In the genomic region with DNA sequence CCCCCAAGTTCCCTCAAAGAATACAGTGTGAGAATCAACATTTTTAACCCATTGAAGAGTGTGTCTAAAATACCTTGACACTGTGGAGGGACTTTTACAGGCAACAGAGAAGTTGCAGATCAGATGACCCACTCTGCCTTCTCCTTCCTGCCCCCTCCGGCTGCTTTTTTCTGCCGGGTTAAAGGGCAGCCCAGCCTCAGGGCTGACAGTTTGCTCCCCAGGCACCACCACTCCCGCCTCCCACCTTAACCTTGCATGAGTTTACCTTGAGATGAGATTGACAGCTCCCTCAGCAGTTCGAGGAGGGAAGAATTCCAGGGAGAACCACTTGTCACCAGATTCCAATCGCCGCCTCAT, we compare ENCODE assay signal across 9 cellular contexts. TPM values are rescaled to one million over a fixed set of nuclear protein-coding genes. Genes with fewer than 3 reads are reported as not detected.
DNase-seq lines count a peak whose midpoint lies in the region; ATAC-seq and TF ChIP-seq lines count a peak whose summit lies in the region.
"Had no signal": no experiment of that assay in that cellular context is flagged by ENCODE, and none has a peak within 500 bp of the region (broad histone marks: within the 10 kb centered on the region; RNA-seq: fewer than 3 reads in every experiment).

No MANE protein-coding gene starts in this region.

- TF ChIP-seq POLR2A in uterus (IDR thresholded peaks at IDR 0.05) = no peak

- H3K36me3 ChIP-seq in mesodermal cell (ENCODE audit: control insufficient read depth, insufficient read depth, low read length) (peaks cover 35% of the 10 kb centered on the region), uterus (no peaks in the 10 kb centered on the region), A673 (ENCODE audit: insufficient read depth, low read length, poor library complexity, severe bottlenecking) (peaks cover 26% of the 10 kb centered on the region)

- no peaks in the 10 kb centered on the region for H3K9me3 Mint-ChIP-seq in dendritic cell treated with granulocyte-macrophage colony-stimulating factor and Interleukin-4, amounts not matched to agents 40 ng/mL and 50 ng/mL, for 4 days

- peak; percentile 63 for DNase-seq in Right ventricle myocardium superior
- DNase-seq in Right ventricle myocardium inferior (ENCODE audit: missing footprints) = no peak
- no peak for DNase-seq in uterus
- no peak for DNase-seq in A673 (ENCODE audit: low spot score)
- DNase-seq in NAMALWA (ENCODE audit: low spot score) = no peak
- DNase-seq in T-helper 9 cell = no peak

- H3K27ac ChIP-seq in mesodermal cell (ENCODE audit: low read depth, low read length, severe bottlenecking) (peak overlapping the region; percentile 29), uterus (peak overlapping the region; percentile 99), A673 (ENCODE audit: low read depth, low read length, poor library complexity, severe bottlenecking) (no peak overlapping the region)

- no peaks in the 10 kb centered on the region for H3K9me3 ChIP-seq in mesodermal cell (ENCODE audit: control insufficient read depth, low read length)
- no peaks in the 10 kb centered on the region for H3K9me3 ChIP-seq in uterus
- no peaks in the 10 kb centered on the region for H3K9me3 ChIP-seq in A673 (ENCODE audit: low read depth, low read length, poor library complexity, severe bottlenecking)

- H3K27me3 ChIP-seq in uterus (no peaks in the 10 kb centered on the region), A673 (replicated peaks; ENCODE audit: insufficient read depth, low read depth, low read length, poor library complexity) (no peaks in the 10 kb centered on the region)

- no peak for ATAC-seq in Right ventricle myocardium superior (ENCODE audit: poor library complexity)
- ATAC-seq in Right ventricle myocardium inferior = no peak

- intact Hi-C loops in Right ventricle myocardium superior (cut with DNase I) (no loop called here), Right ventricle myocardium inferior (cut with DNase I) (loop anchor here (2.0 kb wide), 1 partner anchor 66 kb away; the partner anchor contains the start of gene AGTRAP), uterus (cut with DNase I; ENCODE audit: low total_unique reads) (loop anchor here (10.0 kb wide), 1 partner anchor 68 kb away; the partner anchor contains the start of gene AGTRAP), A673 (cut with micrococcal nuclease; ENCODE audit: unreplicated experiment) (no loop called here)
- intact Hi-C loops in dendritic cell treated with granulocyte-macrophage colony-stimulating factor and Interleukin-4, amounts not matched to agents 40 ng/mL and 50 ng/mL, for 4 days (cut with micrococcal nuclease) = no loop called here

- CTCF ChIA-PET in A673 (lab: Charles Lee) = no interaction called here

- peaks cover 69% of the 10 kb centered on the region for H3K4me1 Mint-ChIP-seq in dendritic cell treated with granulocyte-macrophage colony-stimulating factor and Interleukin-4, amounts not matched to agents 40 ng/mL and 50 ng/mL, for 4 days (ENCODE audit: low read depth)

- H3K36me3 Mint-ChIP-seq in dendritic cell treated with granulocyte-macrophage colony-stimulating factor and Interleukin-4, amounts not matched to agents 40 ng/mL and 50 ng/mL, for 4 days (ENCODE audit: low read depth) = peaks cover 77% of the 10 kb centered on the region

- whole genome bisulfite sequencing in mesodermal cell (ENCODE audit: insufficient coverage in 2 of 2), 2 experiments = 10 to 29% methylated on average over 4 to 5 of the region's 6 CpGs

- peak overlapping the region; percentile 94 for H3K27ac Mint-ChIP-seq in dendritic cell treated with granulocyte-macrophage colony-stimulating factor and Interleukin-4, amounts not matched to agents 40 ng/mL and 50 ng/mL, for 4 days

- BruUV-seq in A673 (replicated peaks; lab: Mats Ljungman, UMichigan) = no TSS peak

- TF ChIP-seq CTCF in uterus (IDR thresholded peaks at IDR 0.05) (no peak), A673 (conservative IDR thresholded peaks at IDR 0.05; ENCODE audit: low read depth, low read length) (no peak)

- POLR2A ChIA-PET in A673 (lab: Charles Lee; ENCODE audit: low non-redundant PET) = no interaction called here

- H3K4me1 ChIP-seq in mesodermal cell (ENCODE audit: control insufficient read depth, insufficient read depth, low read length, poor library complexity, severe bottlenecking) (peaks cover 17% of the 10 kb centered on the region), uterus (peaks cover 0 to 23% of the 10 kb centered on the region in 2 donors), A673 (ENCODE audit: insufficient read depth, low read length, poor library complexity, severe bottlenecking) (peaks cover 33% of the 10 kb centered on the region)

- no peaks in the 10 kb centered on the region for H3K27me3 Mint-ChIP-seq in dendritic cell treated with granulocyte-macrophage colony-stimulating factor and Interleukin-4, amounts not matched to agents 40 ng/mL and 50 ng/mL, for 4 days

- peak overlapping the region; percentile 94 for H3K4me3 Mint-ChIP-seq in dendritic cell treated with granulocyte-macrophage colony-stimulating factor and Interleukin-4, amounts not matched to agents 40 ng/mL and 50 ng/mL, for 4 days

- H3K4me3 ChIP-seq in mesodermal cell (ENCODE audit: extremely low read depth, insufficient read depth, low read length, poor library complexity, severe bottlenecking) (peak overlapping the region; percentile 39), uterus (peak overlapping the region; percentile 30 to 45), A673 (ENCODE audit: low read depth, low read length, poor library complexity, severe bottlenecking) (no peak overlapping the region)

RNA-seq across cellular contexts. Expression of gene MTHFR, which starts 3.2 kb away (rescaled TPM):
- 34.6 TPM for total RNA-seq in Right ventricle myocardium superior
- total RNA-seq in Right ventricle myocardium inferior = 34.1 TPM
- 8.8 TPM for polyA plus RNA-seq in mesodermal cell (2013, experiment 1 of 2)
- polyA plus RNA-seq in mesodermal cell (2013, experiment 2 of 2) = 8.8 TPM
- 10 to 100 TPM; 15.0 to 56.8 (median 29.9) TPM for total RNA-seq in uterus
- 23.3 and 25.8 TPM in 2 replicates for total RNA-seq in A673 (2021)

RNA-seq across cellular contexts. Expression of gene CLCN6, which starts 3.4 kb away (rescaled TPM):
- total RNA-seq in Right ventricle myocardium superior (15.2 TPM), Right ventricle myocardium inferior (15.7 TPM), uterus (10 to 100 TPM; 14.6 to 31.5 (median 22.7) TPM), A673 (2021) (42.0 and 48.1 TPM in 2 replicates)
- 37.3 TPM for polyA plus RNA-seq in mesodermal cell (2013, experiment 1 of 2)
- polyA plus RNA-seq in mesodermal cell (2013, experiment 2 of 2) = 30.5 TPM

RNA-seq across cellular contexts. Expression of gene C1orf167, which starts 40.6 kb away (rescaled TPM):
- 2.7 TPM for total RNA-seq in Right ventricle myocardium superior
- total RNA-seq in Right ventricle myocardium inferior = 5.0 TPM
- 0.37 TPM for polyA plus RNA-seq in mesodermal cell (2013, experiment 1 of 2)
- polyA plus RNA-seq in mesodermal cell (2013, experiment 2 of 2) = 0.46 TPM
- under 1 TPM in 2 of 4 donors, not detected in 2; 0.21 to 0.82 TPM for total RNA-seq in uterus
- total RNA-seq in A673 (2021) = not detected in 2 replicates
- total RNA-seq: T-helper 2 cell treated with Interferon-gamma antibody and Interleukin-4, amounts not matched to agents 100 ng/mL and 5 ng/mL, for 36 hours had no signal

RNA-seq across cellular contexts. Expression of gene NPPA, which starts 45.0 kb away (rescaled TPM):
- total RNA-seq in Right ventricle myocardium superior (25.3 TPM), Right ventricle myocardium inferior (8.2 TPM), uterus (not detected), A673 (2021) (not detected in 2 replicates)
- 0.74 TPM for polyA plus RNA-seq in mesodermal cell (2013, experiment 1 of 2)
- 0.40 TPM for polyA plus RNA-seq in mesodermal cell (2013, experiment 2 of 2)
- total RNA-seq: T-helper 2 cell treated with Interferon-gamma antibody and Interleukin-4, amounts not matched to agents 100 ng/mL and 5 ng/mL, for 36 hours had no signal

RNA-seq across cellular contexts. Expression of gene NPPB, which starts 56.2 kb away (rescaled TPM):
- total RNA-seq in Right ventricle myocardium superior = 5.1 TPM
- 5.1 TPM for total RNA-seq in Right ventricle myocardium inferior
- 29.7 TPM for polyA plus RNA-seq in mesodermal cell (2013, experiment 1 of 2)
- polyA plus RNA-seq in mesodermal cell (2013, experiment 2 of 2) = 23.1 TPM
- not detected for total RNA-seq in uterus
- total RNA-seq in A673 (2021) = not detected in 2 replicates
- total RNA-seq: T-helper 2 cell treated with Interferon-gamma antibody and Interleukin-4, amounts not matched to agents 100 ng/mL and 5 ng/mL, for 36 hours had no signal

Comparison
In these comparisons a context has a peak if more than half of its experiments do, and no peak if none do; other contexts are left out.
1. intact Hi-C loops: an anchor here in Right ventricle myocardium inferior (2.0 kb wide) and uterus (10.0 kb wide); none called in Right ventricle myocardium superior, dendritic cell treated with granulocyte-macrophage colony-stimulating factor and Interleukin-4, amounts not matched to agents 40 ng/mL and 50 ng/mL, for 4 days and A673.